ENCODE assay signal across 1 cellular context in genomic region chr5:52804359-52804758, GRCh38.
TF ChIP-seq lines count a peak whose summit lies in the region.

No MANE protein-coding gene starts in this region.

TF ChIP-seq in WTC11, 78 proteins besides CTCF, POLR2A, EP300 and RAD21:
- TF ChIP-seq ATF2 (CRISPR knock-in tag; IDR thresholded peaks at IDR 0.05; ENCODE audit: borderline replicate concordance, low read depth) (no peak), SMAD4 (CRISPR knock-in tag; IDR thresholded peaks at IDR 0.05) (no peak), IRF2 (CRISPR knock-in tag; IDR thresholded peaks at IDR 0.05; ENCODE audit: borderline replicate concordance, low read depth) (no peak), HMGXB4 (CRISPR knock-in tag; IDR thresholded peaks at IDR 0.05) (no peak), SMAD3 (CRISPR knock-in tag; IDR thresholded peaks at IDR 0.05; ENCODE audit: borderline replicate concordance) (no peak), NR2C2 (CRISPR knock-in tag; IDR thresholded peaks at IDR 0.05) (no peak), SP1 (CRISPR knock-in tag; conservative IDR thresholded peaks at IDR 0.05) (no peak), ZBTB21 (CRISPR knock-in tag; IDR thresholded peaks at IDR 0.05; ENCODE audit: borderline replicate concordance) (no peak), ZNF532 (CRISPR knock-in tag; IDR thresholded peaks at IDR 0.05; ENCODE audit: borderline replicate concordance) (no peak), ELF4 (CRISPR knock-in tag; IDR thresholded peaks at IDR 0.05; ENCODE audit: low read depth) (no peak), AFF4 (CRISPR knock-in tag; IDR thresholded peaks at IDR 0.05; ENCODE audit: borderline replicate concordance) (no peak), ZSCAN18 (CRISPR knock-in tag; IDR thresholded peaks at IDR 0.05) (no peak), AR (CRISPR knock-in tag; IDR thresholded peaks at IDR 0.05) (no peak), CDX4 (CRISPR knock-in tag; IDR thresholded peaks at IDR 0.05; ENCODE audit: borderline replicate concordance) (no peak)
